In the genomic region with DNA sequence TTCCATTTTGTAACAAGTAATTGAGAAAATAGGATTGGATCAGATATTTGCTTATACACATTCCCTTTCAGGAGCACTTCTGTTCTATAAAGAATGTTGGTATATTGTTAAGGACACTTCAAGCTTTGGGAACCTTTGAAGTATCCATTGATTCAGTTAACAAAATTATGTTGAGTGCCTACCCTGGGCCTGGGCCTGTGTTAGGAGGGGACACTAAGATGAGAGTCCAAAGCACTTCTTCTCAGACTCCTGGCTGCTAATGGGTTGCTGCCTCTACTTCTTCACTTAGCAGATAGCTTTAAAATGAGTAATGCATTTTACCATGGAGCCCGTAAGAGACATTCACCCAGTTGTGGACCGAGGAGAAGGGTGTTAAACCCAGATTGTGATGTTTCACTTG, we compare ENCODE assay signal across 28 cellular contexts. TPM values are rescaled to one million over a fixed set of nuclear protein-coding genes. Genes with fewer than 3 reads are reported as not detected.
DNase-seq lines count a peak whose midpoint lies in the region; ATAC-seq and TF ChIP-seq lines count a peak whose summit lies in the region.
"Had no signal": no experiment of that assay in that cellular context is flagged by ENCODE, and none has a peak within 500 bp of the region (broad histone marks: within the 10 kb centered on the region; RNA-seq: fewer than 3 reads in every experiment).

No MANE protein-coding gene starts in this region.

- TF ChIP-seq POLR2A in HCT116 (IDR thresholded peaks at IDR 0.05; ENCODE audit: borderline replicate concordance, extremely low read depth, insufficient read depth, insufficient read length) = no peak

- no peak for ATAC-seq in HCT116
- ATAC-seq in T-helper 17 cell = no peak
- ATAC-seq in HG03045 (IDR thresholded peaks at IDR 0.05; ENCODE audit: unreplicated experiment) = no peak
- ATAC-seq: heart left ventricle, HepG2, left cardiac atrium, right cardiac atrium had no signal

- TF ChIP-seq RAD21 in HCT116 (IDR thresholded peaks at IDR 0.05; ENCODE audit: low read depth) = no peak

- H2BK5ac ChIP-seq in mesenchymal stem cell (ENCODE audit: low read depth, low read length, poor library complexity, severe bottlenecking) = no peak overlapping the region

- H2BK15ac ChIP-seq in mesenchymal stem cell (ENCODE audit: low read depth, poor library complexity, severe bottlenecking) = no peak overlapping the region

- peaks cover 20% of the 10 kb centered on the region for H3K36me3 Mint-ChIP-seq in activated CD4-positive, alpha-beta memory T cell treated with anti-CD3 and anti-CD28 coated beads for 36 hours
- peaks cover 25% of the 10 kb centered on the region for H3K36me3 Mint-ChIP-seq in activated CD4-positive, alpha-beta memory T cell treated with anti-CD3 and anti-CD28 coated beads, Interleukin-2, amount 10 ng/mL, durations not matched to agents 7 days and 5 days (ENCODE audit: low read depth)
- no peaks in the 10 kb centered on the region for H3K36me3 Mint-ChIP-seq in T-helper 17 cell (ENCODE audit: low read depth)

- H3K36me3 ChIP-seq in HCT116 (ENCODE audit: control insufficient read depth in 1 of 2, insufficient read depth in 2 of 2, low read length in 2 of 2) = peaks cover 0 to 5% of the 10 kb centered on the region in 2 experiments; a peak in 1 of 4 replicates
- H3K36me3 ChIP-seq in mesenchymal stem cell (ENCODE audit: control insufficient read depth in 1 of 2, insufficient read depth in 2 of 2, low read depth in 1 of 2, low read length in 2 of 2) = peaks cover 4 to 24% of the 10 kb centered on the region in 2 experiments
- no peaks in the 10 kb centered on the region for H3K36me3 ChIP-seq in OCI-LY7 (ENCODE audit: insufficient read depth, low read length)
- H3K36me3 ChIP-seq: transverse colon had no signal

- RAD21 ChIA-PET in HCT116 (lab: Charles Lee; ENCODE audit: low non-redundant PET in 1 of 2, low total read pairs in 2 of 2, uncharacterized antibody in 2 of 2, unreplicated experiment in 2 of 2) = no interaction called here

- no peak overlapping the region for H3K14ac ChIP-seq in mesenchymal stem cell (ENCODE audit: low read length in 2 of 2)

- no peak overlapping the region for H4K8ac ChIP-seq in mesenchymal stem cell (ENCODE audit: low read length)

- H3K79me2 ChIP-seq in HCT116 (ENCODE audit: insufficient read depth, low read length) = peaks cover 98% of the 10 kb centered on the region
- H3K79me2 ChIP-seq in OCI-LY7 (ENCODE audit: insufficient read depth, low read depth, low read length) = no peaks in the 10 kb centered on the region

- no peak overlapping the region for H3K4me3 ChIP-seq in HCT116 (replicated peaks in 1 of 2; ENCODE audit: low read depth in 1 of 2, low read length in 2 of 2)
- H3K4me3 ChIP-seq in mesenchymal stem cell (ENCODE audit: insufficient read depth in 1 of 2, low read depth in 1 of 2, low read length in 2 of 2) = no peak overlapping the region
- no peak overlapping the region for H3K4me3 ChIP-seq in OCI-LY7 (ENCODE audit: low read depth, low read length, poor library complexity, severe bottlenecking)
- H3K4me3 ChIP-seq: heart left ventricle, stomach, transverse colon had no signal

- H2BK12ac ChIP-seq in mesenchymal stem cell (ENCODE audit: low read length in 2 of 2) = no peak overlapping the region

- H3K9me3 Mint-ChIP-seq in activated CD4-positive, alpha-beta memory T cell treated with anti-CD3 and anti-CD28 coated beads for 36 hours = no peaks in the 10 kb centered on the region
- no peaks in the 10 kb centered on the region for H3K9me3 Mint-ChIP-seq in activated CD4-positive, alpha-beta memory T cell treated with anti-CD3 and anti-CD28 coated beads, Interleukin-2, amount 10 ng/mL, durations not matched to agents 7 days and 5 days
- H3K9me3 Mint-ChIP-seq: dendritic cell treated with granulocyte-macrophage colony-stimulating factor and Interleukin-4, amounts not matched to agents 40 ng/mL and 50 ng/mL, for 4 days; mesothelial cell of epicardium; nephron had no signal

- H3K27me3 ChIP-seq in HCT116 (ENCODE audit: insufficient read depth, low read length) = no peaks in the 10 kb centered on the region
- no peaks in the 10 kb centered on the region for H3K27me3 ChIP-seq in mesenchymal stem cell (ENCODE audit: control insufficient read depth in 1 of 2, insufficient read depth in 1 of 2, low read length in 2 of 2)
- H3K27me3 ChIP-seq: heart left ventricle, stomach, transverse colon had no signal

- H4K20me1 ChIP-seq in HCT116 (ENCODE audit: insufficient read depth) (no peaks in the 10 kb centered on the region), OCI-LY7 (ENCODE audit: insufficient read depth, low read length) (peaks cover 4% of the 10 kb centered on the region; the same call in 1 of the 2 replicates)

- H4K91ac ChIP-seq in mesenchymal stem cell (ENCODE audit: low read length) = no peak overlapping the region

- H3K9ac ChIP-seq in HCT116 (ENCODE audit: low read length) = peak overlapping the region; percentile 4; the same call in 1 of the 2 replicates
- H3K9ac ChIP-seq in mesenchymal stem cell (ENCODE audit: low read length) = no peak overlapping the region
- H3K9ac ChIP-seq: parathyroid adenoma had no signal

- intact Hi-C loops in activated CD4-positive, alpha-beta memory T cell treated with anti-CD3 and anti-CD28 coated beads for 36 hours (cut with micrococcal nuclease) = no loop called here
- intact Hi-C loops in HCT116 (cut with micrococcal nuclease) (no loop called here), OCI-LY7 (cut with micrococcal nuclease; ENCODE audit: unreplicated experiment) (no loop called here)

- H3K9me2 ChIP-seq in HCT116 (ENCODE audit: insufficient read depth) (no peaks in the 10 kb centered on the region), OCI-LY7 (ENCODE audit: insufficient read depth, low read length) (no peaks in the 10 kb centered on the region)

- no peak overlapping the region for H3K4ac ChIP-seq in mesenchymal stem cell (ENCODE audit: low read depth in 1 of 2, low read length in 2 of 2)

- H3K4me1 Mint-ChIP-seq in activated CD4-positive, alpha-beta memory T cell treated with anti-CD3 and anti-CD28 coated beads for 36 hours (ENCODE audit: low read depth) = peaks cover 38% of the 10 kb centered on the region
- H3K4me1 Mint-ChIP-seq in activated CD4-positive, alpha-beta memory T cell treated with anti-CD3 and anti-CD28 coated beads, Interleukin-2, amount 10 ng/mL, durations not matched to agents 7 days and 5 days = peaks cover 40% of the 10 kb centered on the region
- peaks cover 37% of the 10 kb centered on the region for H3K4me1 Mint-ChIP-seq in T-helper 17 cell

- H3K9me3 ChIP-seq in HCT116 (ENCODE audit: control insufficient read depth in 1 of 2, insufficient read depth in 1 of 2, low read depth in 1 of 2, low read length in 2 of 2) = no peaks in the 10 kb centered on the region
- H3K9me3 ChIP-seq in T-helper 17 cell (ENCODE audit: control insufficient read depth, low read length, poor library complexity, severe bottlenecking) = no peaks in the 10 kb centered on the region
- H3K9me3 ChIP-seq in mesenchymal stem cell (ENCODE audit: control insufficient read depth, low read length) = no peaks in the 10 kb centered on the region
- no peaks in the 10 kb centered on the region for H3K9me3 ChIP-seq in OCI-LY7 (ENCODE audit: low read length)
- H3K9me3 ChIP-seq: heart left ventricle, stomach, transverse colon had no signal

- no peak overlapping the region for H3K4me3 Mint-ChIP-seq in activated CD4-positive, alpha-beta memory T cell treated with anti-CD3 and anti-CD28 coated beads for 36 hours
- H3K4me3 Mint-ChIP-seq in activated CD4-positive, alpha-beta memory T cell treated with anti-CD3 and anti-CD28 coated beads, Interleukin-2, amount 10 ng/mL, durations not matched to agents 7 days and 5 days = no peak overlapping the region
- no peak overlapping the region for H3K4me3 Mint-ChIP-seq in T-helper 17 cell
- H3K4me3 Mint-ChIP-seq: dendritic cell treated with granulocyte-macrophage colony-stimulating factor and Interleukin-4, amounts not matched to agents 40 ng/mL and 50 ng/mL, for 4 days; mesothelial cell of epicardium; nephron had no signal

- H3K4me1 ChIP-seq in HCT116 (ENCODE audit: control insufficient read depth in 1 of 2, insufficient read depth in 2 of 2, low read length in 2 of 2) (peaks cover 48 to 60% of the 10 kb centered on the region in 2 experiments), mesenchymal stem cell (ENCODE audit: control insufficient read depth, insufficient read depth, low read depth, low read length) (peaks cover 9% of the 10 kb centered on the region), OCI-LY7 (ENCODE audit: insufficient read depth, low read length, poor library complexity, severe bottlenecking) (peaks cover 14% of the 10 kb centered on the region)

- BruUV-seq in HCT116 (replicated peaks; lab: Mats Ljungman, UMichigan) (no TSS peak), OCI-LY7 (replicated peaks; lab: Mats Ljungman, UMichigan) (no TSS peak)

- H3K4me2 ChIP-seq in HCT116 (ENCODE audit: low read length) (peak overlapping the region; percentile 23; the same call in 1 of the 2 replicates), mesenchymal stem cell (ENCODE audit: low read length, poor library complexity, severe bottlenecking) (no peak overlapping the region), OCI-LY7 (ENCODE audit: low read length) (no peak overlapping the region)

- peaks cover 8% of the 10 kb centered on the region for H3K79me1 ChIP-seq in mesenchymal stem cell (replicated peaks; ENCODE audit: low read length, poor library complexity, severe bottlenecking)

- peak overlapping the region; percentile 6 for H2AK5ac ChIP-seq in mesenchymal stem cell (ENCODE audit: low read length, severe bottlenecking)

- H3K18ac ChIP-seq in mesenchymal stem cell (ENCODE audit: low read depth in 1 of 2, low read length in 2 of 2) = no peak overlapping the region

- H2AFZ ChIP-seq in HCT116 (ENCODE audit: low read depth, low read length, poor library complexity, severe bottlenecking) = no peak overlapping the region
- H2AFZ ChIP-seq in mesenchymal stem cell (ENCODE audit: low read depth, low read length) = no peak overlapping the region
- no peak overlapping the region for H2AFZ ChIP-seq in OCI-LY7 (ENCODE audit: low read length)
- H2AFZ ChIP-seq: parathyroid adenoma had no signal

- DNase-seq in activated CD4-positive, alpha-beta memory T cell treated with anti-CD3 and anti-CD28 coated beads for 36 hours = no peak
- no peak for DNase-seq in activated CD4-positive, alpha-beta memory T cell treated with anti-CD3 and anti-CD28 coated beads, Interleukin-2, amount 10 ng/mL, durations not matched to agents 7 days and 5 days
- DNase-seq in HCT116 (ENCODE audit: low read depth, low spot score) (no peak), T-helper 17 cell (no peak), mesenchymal stem cell (peak; percentile 45), SIG-M5 (lab: John Stamatoyannopoulos, UW) (no peak), OCI-LY7 (ENCODE audit: low spot score) (no peak)
- DNase-seq: activated CD4-positive, CD25-positive, alpha-beta regulatory T cell; activated effector memory CD4-positive, alpha-beta T cell treated with anti-CD3 and anti-CD28 coated beads, Interleukin-2, amount 50 U/mL, for 16 hours; anterior cingulate cortex; C1 segment of cervical spinal cord; Calu3; heart left ventricle; left cardiac atrium; NCI-H1105; NCI-H2081; NCI-H524 treated with DMSO at 0.1 percent for 48 hours; right cardiac atrium; stimulated activated CD4-positive, alpha-beta T cell treated with anti-CD3 and anti-CD28 coated beads, Interleukin-12 subunit alpha, Interleukin-12 subunit beta, amount 100 ng/mL, for 4 hours; stimulated activated CD4-positive, alpha-beta T cell treated with anti-CD3 and anti-CD28 coated beads, Interleukin-4, amount 100 ng/mL, for 4 hours; stomach; transverse colon had no signal

- H3K27ac Mint-ChIP-seq in activated CD4-positive, alpha-beta memory T cell treated with anti-CD3 and anti-CD28 coated beads for 36 hours = peak overlapping the region; percentile 43
- no peak overlapping the region for H3K27ac Mint-ChIP-seq in activated CD4-positive, alpha-beta memory T cell treated with anti-CD3 and anti-CD28 coated beads, Interleukin-2, amount 10 ng/mL, durations not matched to agents 7 days and 5 days
- H3K27ac Mint-ChIP-seq in T-helper 17 cell = peak overlapping the region; percentile 75
- H3K27ac Mint-ChIP-seq: dendritic cell treated with granulocyte-macrophage colony-stimulating factor and Interleukin-4, amounts not matched to agents 40 ng/mL and 50 ng/mL, for 4 days; mesothelial cell of epicardium had no signal

- POLR2A ChIA-PET in activated CD4-positive, alpha-beta memory T cell treated with anti-CD3 and anti-CD28 coated beads for 36 hours (lab: Charles Lee) = interaction anchor here (1.0 to 9.4 kb wide), 6 partner anchors 9 to 40 kb away, joined by 3 to 56 read pairs (median 4); a partner anchor contains a TSS
- POLR2A ChIA-PET in activated CD4-positive, alpha-beta memory T cell treated with anti-CD3 and anti-CD28 coated beads, Interleukin-2, amount 10 ng/mL, durations not matched to agents 7 days and 5 days (lab: Charles Lee) = interaction anchor here (0.7 to 12.6 kb wide), 6 partner anchors 9 to 70 kb away, joined by 3 to 209 read pairs (median 4); a partner anchor contains a TSS
- POLR2A ChIA-PET in HCT116 (lab: Charles Lee) (no interaction called here), OCI-LY7 (lab: Charles Lee) (interaction anchor here (1.2 kb wide), 1 partner anchor 474 kb away, joined by 3 read pairs; no protein-coding TSS in a partner anchor)

- TF ChIP-seq CTCF in HCT116 (IDR thresholded peaks at IDR 0.05 in 2 of 3, conservative IDR thresholded peaks at IDR 0.05 in 1 of 3; ENCODE audit: borderline replicate concordance in 1 of 3, insufficient read depth in 1 of 3, low read depth in 2 of 3, low read length in 2 of 3) (no peak), OCI-LY7 (conservative IDR thresholded peaks at IDR 0.05; ENCODE audit: low read length) (no peak)

- WGBS in mesenchymal stem cell = 60% methylated on average over 2 of the region's 2 CpGs

- no peaks in the 10 kb centered on the region for H3K27me3 Mint-ChIP-seq in activated CD4-positive, alpha-beta memory T cell treated with anti-CD3 and anti-CD28 coated beads for 36 hours
- no peaks in the 10 kb centered on the region for H3K27me3 Mint-ChIP-seq in activated CD4-positive, alpha-beta memory T cell treated with anti-CD3 and anti-CD28 coated beads, Interleukin-2, amount 10 ng/mL, durations not matched to agents 7 days and 5 days
- no peaks in the 10 kb centered on the region for H3K27me3 Mint-ChIP-seq in T-helper 17 cell
- H3K27me3 Mint-ChIP-seq: dendritic cell treated with granulocyte-macrophage colony-stimulating factor and Interleukin-4, amounts not matched to agents 40 ng/mL and 50 ng/mL, for 4 days had no signal

- H2BK120ac ChIP-seq in mesenchymal stem cell (ENCODE audit: low read depth, low read length) = no peak overlapping the region

- no peak overlapping the region for H3K23ac ChIP-seq in mesenchymal stem cell (ENCODE audit: low read length in 2 of 2)

- H3K27ac ChIP-seq in HCT116 (ENCODE audit: low read depth, low read length) = no peak overlapping the region
- H3K27ac ChIP-seq in mesenchymal stem cell (ENCODE audit: low read length, poor library complexity, severe bottlenecking) = peak overlapping the region; percentile 24
- H3K27ac ChIP-seq in OCI-LY7 (ENCODE audit: low read depth, low read length, poor library complexity, severe bottlenecking) = no peak overlapping the region
- H3K27ac ChIP-seq: parathyroid adenoma, stomach, transverse colon had no signal

- CTCF ChIA-PET in activated CD4-positive, alpha-beta memory T cell treated with anti-CD3 and anti-CD28 coated beads for 36 hours (lab: Charles Lee) = interaction anchor here (0.9 to 7.4 kb wide), 8 partner anchors 11 to 199 kb away, joined by 3 to 30 read pairs (median 6); no protein-coding TSS in a partner anchor
- CTCF ChIA-PET in activated CD4-positive, alpha-beta memory T cell treated with anti-CD3 and anti-CD28 coated beads, Interleukin-2, amount 10 ng/mL, durations not matched to agents 7 days and 5 days (lab: Charles Lee) = interaction anchor here (0.5 to 5.2 kb wide), 10 partner anchors 11 to 590 kb away, joined by 3 to 17 read pairs (median 4); no protein-coding TSS in a partner anchor
- CTCF ChIA-PET in HCT116 (lab: Charles Lee) (interaction anchor here (1.0 kb wide), 1 partner anchor 9 kb away, joined by 3 read pairs; no protein-coding TSS in a partner anchor), OCI-LY7 (lab: Charles Lee; ENCODE audit: unreplicated experiment) (no interaction called here)

RNA-seq across cellular contexts. Expression of a gene that starts 40.3 kb away (rescaled TPM):
- 10 to 100 TPM; 80.6 to 83.4 TPM for total RNA-seq in activated CD4-positive, alpha-beta memory T cell treated with anti-CD3 and anti-CD28 coated beads for 36 hours
- total RNA-seq in activated CD4-positive, alpha-beta memory T cell treated with anti-CD3 and anti-CD28 coated beads, Interleukin-2, amount 10 ng/mL, durations not matched to agents 7 days and 5 days = 10 to 100 TPM; 79.6 to 80.5 TPM
- total RNA-seq in HCT116 (2021; ENCODE audit: unreplicated experiment) = 47.5 TPM
- polyA plus RNA-seq in HCT116 (2012) = 28.6 and 33.0 TPM in 2 replicates
- 10 to 100 TPM; 65.5 to 67.7 TPM for total RNA-seq in T-helper 17 cell
- 66.8 TPM for polyA plus RNA-seq in mesenchymal stem cell (2013, experiment 1 of 2)
- 65.2 TPM for polyA plus RNA-seq in mesenchymal stem cell (2013, experiment 2 of 2)
- total RNA-seq in OCI-LY7 (2014; rRNA removed; shearing (Covaris generic)) = 21.6 and 25.1 TPM in 2 replicates
- 17.1 and 22.0 TPM in 2 replicates for total RNA-seq in OCI-LY7 (2022)
